In the genomic region with DNA sequence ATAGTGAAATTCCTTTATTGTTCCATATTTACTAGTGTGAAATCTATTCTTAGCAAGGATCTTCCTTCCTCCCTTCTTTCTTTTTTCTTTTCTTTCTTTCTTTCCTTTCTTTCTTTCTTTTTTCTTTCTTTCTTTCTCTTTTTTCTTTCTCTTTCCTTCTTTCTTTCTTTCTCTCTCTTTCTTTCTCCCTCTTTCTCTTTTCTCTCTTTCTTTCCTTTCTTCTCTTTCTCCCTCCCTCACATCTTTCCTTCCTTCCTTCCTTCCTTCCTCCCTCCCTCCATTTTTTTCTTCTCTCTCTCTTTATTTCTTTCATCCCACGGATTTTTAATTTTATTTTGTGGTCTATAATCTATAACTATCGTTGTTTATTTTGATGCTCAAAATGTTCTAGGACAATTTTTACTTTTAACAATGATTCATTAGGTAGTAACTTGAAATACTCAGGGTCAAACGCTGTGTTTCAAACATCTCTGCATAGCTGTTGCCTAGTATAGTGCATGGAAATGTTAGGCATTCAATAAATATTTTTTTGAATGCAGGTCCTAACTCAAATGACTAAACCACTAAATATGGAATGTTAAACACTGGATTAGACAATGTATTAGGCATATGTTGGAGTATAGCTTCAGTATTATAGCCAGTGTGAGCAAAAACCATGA, we compare ENCODE assay signal across 21 cellular contexts.
DNase-seq lines count a peak whose midpoint lies in the region; ATAC-seq, FAIRE-seq and TF ChIP-seq lines count a peak whose summit lies in the region.
"Had no signal": no experiment of that assay in that cellular context is flagged by ENCODE, and none has a peak within 500 bp of the region (broad histone marks: within the 10 kb centered on the region; RNA-seq: fewer than 3 reads in every experiment).

No MANE protein-coding gene starts in this region.

- H3K27me3 ChIP-seq in K562 (ENCODE audit: control insufficient read depth in 2 of 2, insufficient read depth in 2 of 2, low read length in 2 of 2) = no peaks in the 10 kb centered on the region
- H3K27me3 ChIP-seq: cardiac muscle cell, testis had no signal

- H3K36me3 ChIP-seq in K562 (ENCODE audit: control insufficient read depth, insufficient read depth, low read length) = no peaks in the 10 kb centered on the region
- H3K36me3 ChIP-seq: cardiac muscle cell had no signal

- H3K9me1 ChIP-seq in K562 (ENCODE audit: control insufficient read depth, insufficient read depth, low read length) = no peaks in the 10 kb centered on the region

- H4K20me1 ChIP-seq in K562 (replicated peaks; ENCODE audit: control insufficient read depth, insufficient read depth, low read length) = no peaks in the 10 kb centered on the region

- ATAC-seq in K562 (no peak), HG03439 (IDR thresholded peaks at IDR 0.05; ENCODE audit: unreplicated experiment) (no peak), HG02981 (IDR thresholded peaks at IDR 0.05; ENCODE audit: unreplicated experiment) (no peak), HG03045 (IDR thresholded peaks at IDR 0.05; ENCODE audit: unreplicated experiment) (no peak)
- ATAC-seq: activated naive CD8-positive, alpha-beta T cell treated with anti-CD3 and anti-CD28 coated beads, Interleukin-2, amount 50 U/mL, for 24 hours; stimulated activated naive B cell treated with anti-CD40 and anti-IgM and Interleukin-4, amounts not matched to agents 10 μg/mL and 1 μg/mL and 100 μg/mL, for 72 hours had no signal

- no peak overlapping the region for H3K4me3 ChIP-seq in K562
- H3K4me3 ChIP-seq: cardiac muscle cell, testis had no signal

- no peak for FAIRE-seq in K562 (lab: Jason Lieb, UNC)

- H3K9me3 ChIP-seq in K562 (replicated peaks; ENCODE audit: control insufficient read depth, insufficient read depth, low read depth, low read length) = no peaks in the 10 kb centered on the region
- H3K9me3 ChIP-seq: testis had no signal

- H2AFZ ChIP-seq in K562 (ENCODE audit: low read depth, low read length) = no peak overlapping the region

- no peak overlapping the region for H3K9ac ChIP-seq in K562 (ENCODE audit: insufficient read depth in 1 of 2, low read depth in 2 of 2, low read length in 2 of 2)

- 0% methylated on average over 3 of the region's 3 CpGs for WGBS in K562 (ENCODE audit: insufficient coverage, low coverage, missing lambda C conversion rate)

- TF ChIP-seq RAD21 in K562 (CRISPR knock-in tag; conservative IDR thresholded peaks at IDR 0.05 in 1 of 2, IDR thresholded peaks at IDR 0.05 in 1 of 2) = no peak

- in situ Hi-C loops in K562 (cut with MboI) = no loop called here

- intact Hi-C loops in K562 (cut with micrococcal nuclease) = no loop called here

- BruUV-seq in K562 (replicated peaks; lab: Mats Ljungman, UMichigan) = no TSS peak

- DNase-seq in AG08395 (ENCODE audit: low spot score) (peak; percentile 21), HS-5 (ENCODE audit: low read depth) (peak; percentile 41), K562 (ENCODE audit: extremely low read depth in 1 of 4, low spot score in 3 of 4) (no peak), hepatic stellate cell (ENCODE audit: low spot score) (peak; percentile 59), DMS79 treated with DMSO at 0.1 percent for 48 hours (lab: John Stamatoyannopoulos, UW) (no peak)
- DNase-seq: ACHN; activated CD4-positive, alpha-beta T cell treated with anti-CD3 and anti-CD28 coated beads for 48 hours; activated naive CD8-positive, alpha-beta T cell treated with anti-CD3 and anti-CD28 coated beads, Interleukin-2, amount 50 U/mL, for 24 hours; CD4-positive, alpha-beta T cell; glutamatergic neuron; H9; NCI-H1105 treated with DMSO at 0.1 percent for 48 hours; NCI-H69; posterior cingulate gyrus; stimulated activated CD4-positive, alpha-beta T cell treated with anti-CD3 and anti-CD28 coated beads, Interleukin-2, amount 100 ng/mL, for 24 hours; stimulated activated naive B cell treated with anti-CD40 and anti-IgM and Interleukin-4, amounts not matched to agents 10 μg/mL and 1 μg/mL and 100 μg/mL, for 72 hours; testis had no signal

- no peak overlapping the region for H3K27ac ChIP-seq in K562 (ENCODE audit: extremely low read depth, low read depth, low read length)
- H3K27ac ChIP-seq: cardiac muscle cell, testis had no signal

- H3K79me2 ChIP-seq in K562 (ENCODE audit: control insufficient read depth, insufficient read depth, low read length) = no peaks in the 10 kb centered on the region

- H3K4me2 ChIP-seq in K562 (ENCODE audit: insufficient read depth, low read length) = no peak overlapping the region

- POLR2A ChIA-PET in K562 (lab: Yijun Ruan, JAX) = no interaction called here

- no peak for TF ChIP-seq POLR2A in K562 (conservative IDR thresholded peaks at IDR 0.05)

- no peak for TF ChIP-seq EP300 in K562 (IDR thresholded peaks at IDR 0.05; ENCODE audit: low read length)

- no peak for TF ChIP-seq CTCF in K562 (IDR thresholded peaks at IDR 0.05 in 2 of 3, conservative IDR thresholded peaks at IDR 0.05 in 1 of 3; ENCODE audit: insufficient read depth in 2 of 3, low read depth in 1 of 3, low read length in 3 of 3)

- CTCF ChIA-PET in K562 (lab: Yijun Ruan, JAX; ENCODE audit: low intra/inter-chr PET ratio) = no interaction called here

- H3K4me1 ChIP-seq in K562 (replicated peaks in 1 of 2; ENCODE audit: control insufficient read depth in 2 of 2, insufficient read depth in 2 of 2, low read length in 2 of 2) = no peaks in the 10 kb centered on the region
- H3K4me1 ChIP-seq: testis had no signal

TF ChIP-seq in K562, 482 proteins besides CTCF, POLR2A, EP300 and RAD21:
- TF ChIP-seq, protein P1, sequence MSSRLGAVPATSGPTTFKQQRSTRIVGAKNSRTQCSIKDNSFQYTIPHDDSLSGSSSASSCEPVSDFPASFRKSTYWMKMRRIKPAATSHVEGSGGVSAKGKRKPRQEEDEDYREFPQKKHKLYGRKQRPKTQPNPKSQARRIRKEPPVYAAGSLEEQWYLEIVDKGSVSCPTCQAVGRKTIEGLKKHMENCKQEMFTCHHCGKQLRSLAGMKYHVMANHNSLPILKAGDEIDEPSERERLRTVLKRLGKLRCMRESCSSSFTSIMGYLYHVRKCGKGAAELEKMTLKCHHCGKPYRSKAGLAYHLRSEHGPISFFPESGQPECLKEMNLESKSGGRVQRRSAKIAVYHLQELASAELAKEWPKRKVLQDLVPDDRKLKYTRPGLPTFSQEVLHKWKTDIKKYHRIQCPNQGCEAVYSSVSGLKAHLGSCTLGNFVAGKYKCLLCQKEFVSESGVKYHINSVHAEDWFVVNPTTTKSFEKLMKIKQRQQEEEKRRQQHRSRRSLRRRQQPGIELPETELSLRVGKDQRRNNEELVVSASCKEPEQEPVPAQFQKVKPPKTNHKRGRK (tag; IDR thresholded peaks at IDR 0.05) = peak; percentile 84
- TF ChIP-seq, protein P2, sequence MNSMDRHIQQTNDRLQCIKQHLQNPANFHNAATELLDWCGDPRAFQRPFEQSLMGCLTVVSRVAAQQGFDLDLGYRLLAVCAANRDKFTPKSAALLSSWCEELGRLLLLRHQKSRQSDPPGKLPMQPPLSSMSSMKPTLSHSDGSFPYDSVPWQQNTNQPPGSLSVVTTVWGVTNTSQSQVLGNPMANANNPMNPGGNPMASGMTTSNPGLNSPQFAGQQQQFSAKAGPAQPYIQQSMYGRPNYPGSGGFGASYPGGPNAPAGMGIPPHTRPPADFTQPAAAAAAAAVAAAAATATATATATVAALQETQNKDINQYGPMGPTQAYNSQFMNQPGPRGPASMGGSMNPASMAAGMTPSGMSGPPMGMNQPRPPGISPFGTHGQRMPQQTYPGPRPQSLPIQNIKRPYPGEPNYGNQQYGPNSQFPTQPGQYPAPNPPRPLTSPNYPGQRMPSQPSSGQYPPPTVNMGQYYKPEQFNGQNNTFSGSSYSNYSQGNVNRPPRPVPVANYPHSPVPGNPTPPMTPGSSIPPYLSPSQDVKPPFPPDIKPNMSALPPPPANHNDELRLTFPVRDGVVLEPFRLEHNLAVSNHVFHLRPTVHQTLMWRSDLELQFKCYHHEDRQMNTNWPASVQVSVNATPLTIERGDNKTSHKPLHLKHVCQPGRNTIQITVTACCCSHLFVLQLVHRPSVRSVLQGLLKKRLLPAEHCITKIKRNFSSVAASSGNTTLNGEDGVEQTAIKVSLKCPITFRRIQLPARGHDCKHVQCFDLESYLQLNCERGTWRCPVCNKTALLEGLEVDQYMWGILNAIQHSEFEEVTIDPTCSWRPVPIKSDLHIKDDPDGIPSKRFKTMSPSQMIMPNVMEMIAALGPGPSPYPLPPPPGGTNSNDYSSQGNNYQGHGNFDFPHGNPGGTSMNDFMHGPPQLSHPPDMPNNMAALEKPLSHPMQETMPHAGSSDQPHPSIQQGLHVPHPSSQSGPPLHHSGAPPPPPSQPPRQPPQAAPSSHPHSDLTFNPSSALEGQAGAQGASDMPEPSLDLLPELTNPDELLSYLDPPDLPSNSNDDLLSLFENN (IDR thresholded peaks at IDR 0.05; ENCODE audit: low read depth in 2 of 2, low read length in 2 of 2) = no peak

Comparison
In these comparisons a context has a peak if more than half of its experiments do, and no peak if none do; other contexts are left out.
1. DNase-seq: peak in AG08395 (single experiment), HS-5 (single experiment) and hepatic stellate cell (single experiment); none in K562 (0 of 4) and DMS79 treated with DMSO at 0.1 percent for 48 hours (single experiment).